ENCODE assay signal across 1 cellular context in genomic region chr12:131710464-131711457, GRCh38.
A peak's percentile ranks its signal among the peaks of the same experiment; 100 is the strongest.
TF ChIP-seq lines count a peak whose summit lies in the region.

TSS of gene SFSWAP (plus strand) at chr12:131711090. CDS start at chr12:131711230, 140 bp downstream.

TF ChIP-seq in SK-N-SH, 30 proteins besides CTCF, POLR2A, EP300 and RAD21 (continued from another document):
- TF ChIP-seq FOXJ3 (CRISPR knock-in tag; IDR thresholded peaks at IDR 0.05): no peak
- TF ChIP-seq NFIC (IDR thresholded peaks at IDR 0.05; ENCODE audit: borderline replicate concordance): no peak
- peak; percentile 100 for TF ChIP-seq GABPA (IDR thresholded peaks at IDR 0.05; ENCODE audit: low read depth)
- TF ChIP-seq MAX (IDR thresholded peaks at IDR 0.05; ENCODE audit: low read depth): peak; percentile 91
- 0 out of 2 replicates have a peak, but pooled peaks have one; percentile 4 for TF ChIP-seq SMC3 (IDR thresholded peaks at IDR 0.05; ENCODE audit: low read depth, low read length)
- TF ChIP-seq GATA2 (CRISPR knock-in tag; IDR thresholded peaks at IDR 0.05): no peak
- TF ChIP-seq YY1 (IDR thresholded peaks at IDR 0.05; ENCODE audit: low read depth): peak; percentile 100
- TF ChIP-seq CHD2 (IDR thresholded peaks at IDR 0.05; ENCODE audit: low read length, partially characterized antibody): peak; percentile 40
- TF ChIP-seq ZBTB33 (IDR thresholded peaks at IDR 0.05; ENCODE audit: borderline replicate concordance, low read depth): no peak
- no peak for TF ChIP-seq FOXM1 (IDR thresholded peaks at IDR 0.05; ENCODE audit: low read depth)
- no peak for TF ChIP-seq FOSL2 (IDR thresholded peaks at IDR 0.05; ENCODE audit: borderline replicate concordance, low read depth)
- TF ChIP-seq MXI1 (IDR thresholded peaks at IDR 0.05; ENCODE audit: low read depth, low read length): peak; percentile 85
- TF ChIP-seq SIN3A (IDR thresholded peaks at IDR 0.05; ENCODE audit: borderline replicate concordance, low read depth, low read length): no peak
- no peak for TF ChIP-seq EZH2phosphoT487 (IDR thresholded peaks at IDR 0.05; ENCODE audit: borderline replicate concordance, low read depth)
- TF ChIP-seq RCOR1 (IDR thresholded peaks at IDR 0.05; ENCODE audit: low read length): no peak
- TF ChIP-seq ELF1 (IDR thresholded peaks at IDR 0.05): peak; percentile 66
- TF ChIP-seq IRF3 (IDR thresholded peaks at IDR 0.05; ENCODE audit: low read depth, low read length): no peak
- TF ChIP-seq TEAD4 (IDR thresholded peaks at IDR 0.05; ENCODE audit: borderline replicate concordance, insufficient read depth): 0 out of 2 replicates have a peak, but pooled peaks have one; percentile 41
